8 cellular contexts compared by ENCODE assay signal in genomic region chr7:35035511-35035921, GRCh38. TPM values are rescaled to one million over a fixed set of nuclear protein-coding genes. Genes with fewer than 3 reads are reported as not detected.
DNase-seq lines count a peak whose midpoint lies in the region; FAIRE-seq and TF ChIP-seq lines count a peak whose summit lies in the region.

No MANE protein-coding gene starts in this region.

- no peak overlapping the region for H2AFZ ChIP-seq in mesenchymal stem cell (ENCODE audit: low read depth, low read length)

- peak; percentile 40 for FAIRE-seq in GM12892 (lab: Jason Lieb, UNC)

- WGBS in mesenchymal stem cell: 10% methylated on average over 3 of the region's 4 CpGs
- WGBS in ovary, 3 donors: 76 to 82% (median 77%) methylated on average over 4 of the region's 4 CpGs

- H3K36me3 ChIP-seq in SJSA1 (peaks cover 3% of the 10 kb centered on the region; the same call in 1 of the 2 replicates), mesenchymal stem cell (ENCODE audit: control insufficient read depth in 1 of 2, insufficient read depth in 2 of 2, low read depth in 1 of 2, low read length in 2 of 2) (no peaks in the 10 kb centered on the region), uterus (no peaks in the 10 kb centered on the region), ovary (no peaks in the 10 kb centered on the region)

- no peak for TF ChIP-seq EP300 in ovary (IDR thresholded peaks at IDR 0.05)

- no peak overlapping the region for H3K18ac ChIP-seq in mesenchymal stem cell (ENCODE audit: low read depth in 1 of 2, low read length in 2 of 2)

- intact Hi-C loops in uterus (cut with DNase I; ENCODE audit: low total_unique reads) (no loop called here), ovary (cut with DNase I) (loop anchor here in 1 of 4 donors (5.0 kb wide), 1 partner anchor 1272 kb away; no protein-coding TSS in a partner anchor)

- no peak overlapping the region for H3K4ac ChIP-seq in mesenchymal stem cell (ENCODE audit: low read depth in 1 of 2, low read length in 2 of 2)

- H4K8ac ChIP-seq in mesenchymal stem cell (ENCODE audit: low read length): no peak overlapping the region

- H3K9ac ChIP-seq in mesenchymal stem cell (ENCODE audit: low read length): peak overlapping the region; percentile 89

- H2BK12ac ChIP-seq in mesenchymal stem cell (ENCODE audit: low read length in 2 of 2): no peak overlapping the region

- no peak overlapping the region for H2BK120ac ChIP-seq in mesenchymal stem cell (ENCODE audit: low read depth, low read length)

- no peak for TF ChIP-seq POLR2A in GM12892 (IDR thresholded peaks at IDR 0.05; ENCODE audit: low read depth, low read length)
- no peak for TF ChIP-seq POLR2A in uterus (IDR thresholded peaks at IDR 0.05)
- no peak for TF ChIP-seq POLR2A in ovary (IDR thresholded peaks at IDR 0.05)

- no peaks in the 10 kb centered on the region for H3K27me3 ChIP-seq in SJSA1 (replicated peaks)
- no peaks in the 10 kb centered on the region for H3K27me3 ChIP-seq in mesenchymal stem cell (ENCODE audit: control insufficient read depth in 1 of 2, insufficient read depth in 1 of 2, low read length in 2 of 2)
- no peaks in the 10 kb centered on the region for H3K27me3 ChIP-seq in uterus
- H3K27me3 ChIP-seq in ovary: no peaks in the 10 kb centered on the region

- no peak overlapping the region for H3K23ac ChIP-seq in mesenchymal stem cell (ENCODE audit: low read length in 2 of 2)

- TF ChIP-seq CTCF in uterus (IDR thresholded peaks at IDR 0.05) (no peak), ovary (IDR thresholded peaks at IDR 0.05) (no peak)

- no peak overlapping the region for H2BK15ac ChIP-seq in mesenchymal stem cell (ENCODE audit: low read depth, poor library complexity, severe bottlenecking)

- H4K91ac ChIP-seq in mesenchymal stem cell (ENCODE audit: low read length): no peak overlapping the region

- peak; percentile 32 for DNase-seq in AG08396 (ENCODE audit: low spot score)
- DNase-seq in GM12892 (ENCODE audit: insufficient read length): no peak
- peak; percentile 72 for DNase-seq in HT-29 (ENCODE audit: low spot score)
- peak in 1 of 2 experiments; percentile 26 for DNase-seq in SJSA1 (ENCODE audit: low read depth in 1 of 2, low spot score in 2 of 2)
- peak; percentile 86 for DNase-seq in cerebellar cortex (ENCODE audit: low spot score)
- DNase-seq in mesenchymal stem cell: peak; percentile 46
- no peak for DNase-seq in uterus
- DNase-seq in ovary: no peak

- H3K4me2 ChIP-seq in mesenchymal stem cell (ENCODE audit: low read length, poor library complexity, severe bottlenecking): peak overlapping the region; percentile 85

- H3K27ac ChIP-seq in SJSA1: peak overlapping the region; percentile 1; the same call in 1 of the 2 replicates
- peak overlapping the region; percentile 42 for H3K27ac ChIP-seq in mesenchymal stem cell (ENCODE audit: low read length, poor library complexity, severe bottlenecking)
- peak overlapping the region in 1 of 2 donors; percentile 93 for H3K27ac ChIP-seq in uterus
- H3K27ac ChIP-seq in ovary: no peak overlapping the region

- H3K9me3 ChIP-seq in SJSA1 (replicated peaks) (no peaks in the 10 kb centered on the region), mesenchymal stem cell (ENCODE audit: control insufficient read depth, low read length) (no peaks in the 10 kb centered on the region), uterus (no peaks in the 10 kb centered on the region), ovary (no peaks in the 10 kb centered on the region)

- no peak overlapping the region for H2AK5ac ChIP-seq in mesenchymal stem cell (ENCODE audit: low read length, severe bottlenecking)

- H3K4me1 ChIP-seq in SJSA1 (replicated peaks): peaks cover 25% of the 10 kb centered on the region
- peaks cover 1% of the 10 kb centered on the region for H3K4me1 ChIP-seq in mesenchymal stem cell (ENCODE audit: control insufficient read depth, insufficient read depth, low read depth, low read length)
- no peaks in the 10 kb centered on the region for H3K4me1 ChIP-seq in uterus
- no peaks in the 10 kb centered on the region for H3K4me1 ChIP-seq in ovary (ENCODE audit: insufficient read depth)

- no peak overlapping the region for H3K14ac ChIP-seq in mesenchymal stem cell (ENCODE audit: low read length in 2 of 2)

- peaks cover 4% of the 10 kb centered on the region for H3K79me1 ChIP-seq in mesenchymal stem cell (replicated peaks; ENCODE audit: low read length, poor library complexity, severe bottlenecking)

- no peak overlapping the region for H2BK5ac ChIP-seq in mesenchymal stem cell (ENCODE audit: low read depth, low read length, poor library complexity, severe bottlenecking)

- H3K4me3 ChIP-seq in SJSA1 (peak overlapping the region; percentile 96), mesenchymal stem cell (ENCODE audit: insufficient read depth in 1 of 2, low read depth in 1 of 2, low read length in 2 of 2) (peak overlapping the region in 1 of 2 experiments; percentile 89), uterus (no peak overlapping the region), ovary (no peak overlapping the region)

RNA-seq across cellular contexts. Expression of gene DPY19L1, which starts 1.8 kb away (rescaled TPM):
- polyA plus RNA-seq in GM12892 (2012; ENCODE audit: missing spikeins): 1.1 TPM
- 15.0 and 15.3 TPM in 2 replicates for total RNA-seq in HT-29 (2014; rRNA removed; shearing (Covaris generic))
- total RNA-seq in SJSA1 (2014; rRNA removed; shearing (Covaris generic)): 29.4 and 52.1 TPM in 2 replicates
- polyA plus RNA-seq in mesenchymal stem cell (2013, experiment 1 of 2): 24.3 TPM
- 25.9 TPM for polyA plus RNA-seq in mesenchymal stem cell (2013, experiment 2 of 2)
- 10 to 100 TPM; 15.9 to 80.9 (median 24.7) TPM for total RNA-seq in uterus
- 10 to 100 TPM; 10.5 to 32.7 (median 17.8) TPM for total RNA-seq in ovary
- 10 to 100 TPM in 1 of 2 donors, 1 to 10 TPM in 1; 8.1 to 20.0 TPM for polyA plus RNA-seq in ovary

Comparison
In these comparisons a context has a peak if more than half of its experiments do, and no peak if none do; other contexts are left out.
1. DNase-seq: peak in AG08396 (single experiment), HT-29 (single experiment), cerebellar cortex (single experiment) and mesenchymal stem cell (single experiment); none in GM12892 (single experiment), uterus (0 of 2) and ovary (0 of 5).
2. H3K27ac ChIP-seq: peak in SJSA1 (single experiment) and mesenchymal stem cell (single experiment); none in ovary (0 of 2).